ENCODE assay signal across 20 cellular contexts in genomic region chr1:102498929-102499328, GRCh38.
"Had no signal": no experiment of that assay in that cellular context is flagged by ENCODE, and none has a peak within 500 bp of the region (broad histone marks: within the 10 kb centered on the region; RNA-seq: fewer than 3 reads in every experiment).

No MANE protein-coding gene starts in this region.

- H3K27me3 ChIP-seq: SJSA1 had no signal

- H3K4me3 ChIP-seq: SJSA1, SK-N-MC had no signal

- H3K9me3 ChIP-seq: SJSA1 had no signal

- H3K4me1 ChIP-seq: SJSA1 had no signal

- H3K27ac ChIP-seq: SJSA1, SK-N-MC had no signal

- DNase-seq: Karpas-422, KG1, MM.1S, NCI-H1092 treated with DMSO at 0.1 percent for 48 hours, NCI-H1436, NCI-H187, NCI-H2029, NCI-H2081 treated with DMSO at 0.1 percent for 48 hours, NCI-H2171, NCI-H226, NCI-H446, NCI-H510A, NCI-H524 treated with DMSO at 0.1 percent for 48 hours, NCI-H69, NCI-H774, Right ventricle myocardium superior, RPMI8226, SIG-M5 had no signal

- H3K36me3 ChIP-seq: SJSA1 had no signal
